Comparison of ENCODE assay signal across 10 cellular contexts in the genomic region with DNA sequence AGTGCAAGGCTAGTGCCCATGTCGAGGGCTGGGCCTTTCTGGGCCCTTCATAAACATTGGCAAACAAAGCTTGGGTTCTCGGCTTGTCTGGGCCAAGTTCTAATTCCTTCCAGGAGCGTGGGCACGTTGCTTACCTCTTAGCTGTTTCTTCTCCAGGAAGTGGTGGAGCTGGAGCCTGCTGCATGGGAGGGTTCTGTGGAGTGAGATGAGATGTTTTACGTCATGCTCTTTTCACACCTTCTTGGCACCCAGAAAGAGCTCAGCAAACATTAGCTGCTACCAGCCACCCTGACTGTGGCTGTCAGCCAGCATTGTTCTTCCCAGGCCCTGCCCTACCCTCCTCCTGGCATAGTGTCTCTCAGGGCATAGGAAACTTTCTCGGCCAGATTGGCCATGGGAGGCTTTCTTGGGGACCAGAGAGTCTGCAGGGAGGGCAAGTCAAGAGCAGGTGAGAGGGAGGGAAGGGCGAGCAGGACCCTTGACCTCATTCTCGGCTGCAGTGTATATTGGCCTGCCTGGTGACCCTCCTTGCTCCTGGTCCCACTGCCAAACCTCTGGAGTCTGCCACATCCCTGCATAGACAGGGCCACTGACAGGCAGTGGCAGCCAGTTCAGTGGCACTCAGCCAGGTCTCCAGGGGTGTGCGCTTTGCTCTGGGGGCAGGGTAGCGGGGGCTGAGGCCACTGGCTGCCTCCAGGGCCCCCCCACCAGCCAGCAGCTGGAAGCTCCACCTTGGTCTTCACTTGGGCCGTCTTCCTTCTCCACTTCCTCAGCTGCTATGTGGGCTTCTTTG.
DNase-seq lines count a peak whose midpoint lies in the region; ATAC-seq and TF ChIP-seq lines count a peak whose summit lies in the region.
"Had no signal": no experiment of that assay in that cellular context is flagged by ENCODE, and none has a peak within 500 bp of the region (broad histone marks: within the 10 kb centered on the region; RNA-seq: fewer than 3 reads in every experiment).

No MANE protein-coding gene starts in this region.

- WGBS in thyroid gland, 2 donors: 26 to 28% methylated on average over 9 to 11 of the region's 11 CpGs

- H3K9me3 ChIP-seq in thyroid gland (no peaks in the 10 kb centered on the region), A673 (ENCODE audit: low read depth, low read length, poor library complexity, severe bottlenecking) (no peaks in the 10 kb centered on the region)

- H3K4me3 ChIP-seq in thyroid gland (replicated peaks in 1 of 3) (no peak overlapping the region), A673 (ENCODE audit: low read depth, low read length, poor library complexity, severe bottlenecking) (no peak overlapping the region)

- no peak for TF ChIP-seq POLR2A in thyroid gland (IDR thresholded peaks at IDR 0.05)

- H3K4me1 ChIP-seq in thyroid gland: peaks cover 20 to 58% of the 10 kb centered on the region in 2 donors
- no peaks in the 10 kb centered on the region for H3K4me1 ChIP-seq in A673 (ENCODE audit: insufficient read depth, low read length, poor library complexity, severe bottlenecking)

- peaks cover 13 to 19% of the 10 kb centered on the region in 2 donors for H3K36me3 ChIP-seq in thyroid gland
- H3K36me3 ChIP-seq in A673 (ENCODE audit: insufficient read depth, low read length, poor library complexity, severe bottlenecking): peaks cover 14% of the 10 kb centered on the region

- BruUV-seq in A673 (replicated peaks; lab: Mats Ljungman, UMichigan): no TSS peak

- POLR2A ChIA-PET in A673 (lab: Charles Lee; ENCODE audit: low non-redundant PET): no interaction called here

- peak overlapping the region; percentile 33 for H3K27ac Mint-ChIP-seq in activated CD8-positive, alpha-beta memory T cell treated with anti-CD3 and anti-CD28 coated beads, Interleukin-2, amount 10 ng/mL, durations not matched to agents 7 days and 5 days
- H3K27ac Mint-ChIP-seq in activated naive CD8-positive, alpha-beta T cell treated with anti-CD3 and anti-CD28 coated beads for 36 hours: peak overlapping the region; percentile 45
- H3K27ac Mint-ChIP-seq: B cell; stimulated activated naive CD8-positive, alpha-beta T cell treated with anti-CD3 and anti-CD28 coated beads, Interleukin-15, Interleukin-2, amounts not matched to agents 100 ng/mL and 50 ng/mL, for 24 hours had no signal

- no peak overlapping the region for H3K4me3 Mint-ChIP-seq in activated CD8-positive, alpha-beta memory T cell treated with anti-CD3 and anti-CD28 coated beads, Interleukin-2, amount 10 ng/mL, durations not matched to agents 7 days and 5 days
- no peak overlapping the region for H3K4me3 Mint-ChIP-seq in activated naive CD8-positive, alpha-beta T cell treated with anti-CD3 and anti-CD28 coated beads for 36 hours
- H3K4me3 Mint-ChIP-seq: B cell; stimulated activated naive CD8-positive, alpha-beta T cell treated with anti-CD3 and anti-CD28 coated beads, Interleukin-15, Interleukin-2, amounts not matched to agents 100 ng/mL and 50 ng/mL, for 24 hours had no signal

- intact Hi-C loops in thyroid gland (cut with DNase I): no loop called here
- intact Hi-C loops in A673 (cut with micrococcal nuclease; ENCODE audit: unreplicated experiment): no loop called here

- no peaks in the 10 kb centered on the region for H3K9me3 Mint-ChIP-seq in activated CD8-positive, alpha-beta memory T cell treated with anti-CD3 and anti-CD28 coated beads, Interleukin-2, amount 10 ng/mL, durations not matched to agents 7 days and 5 days (ENCODE audit: low read depth)
- no peaks in the 10 kb centered on the region for H3K9me3 Mint-ChIP-seq in activated naive CD8-positive, alpha-beta T cell treated with anti-CD3 and anti-CD28 coated beads for 36 hours
- H3K9me3 Mint-ChIP-seq: stimulated activated naive CD8-positive, alpha-beta T cell treated with anti-CD3 and anti-CD28 coated beads, Interleukin-15, Interleukin-2, amounts not matched to agents 100 ng/mL and 50 ng/mL, for 24 hours had no signal

- no peaks in the 10 kb centered on the region for H3K36me3 Mint-ChIP-seq in activated CD8-positive, alpha-beta memory T cell treated with anti-CD3 and anti-CD28 coated beads, Interleukin-2, amount 10 ng/mL, durations not matched to agents 7 days and 5 days
- H3K36me3 Mint-ChIP-seq in activated naive CD8-positive, alpha-beta T cell treated with anti-CD3 and anti-CD28 coated beads for 36 hours: no peaks in the 10 kb centered on the region

- H3K27me3 Mint-ChIP-seq in activated CD8-positive, alpha-beta memory T cell treated with anti-CD3 and anti-CD28 coated beads, Interleukin-2, amount 10 ng/mL, durations not matched to agents 7 days and 5 days: no peaks in the 10 kb centered on the region
- H3K27me3 Mint-ChIP-seq in activated naive CD8-positive, alpha-beta T cell treated with anti-CD3 and anti-CD28 coated beads for 36 hours: no peaks in the 10 kb centered on the region
- H3K27me3 Mint-ChIP-seq: B cell; stimulated activated naive CD8-positive, alpha-beta T cell treated with anti-CD3 and anti-CD28 coated beads, Interleukin-15, Interleukin-2, amounts not matched to agents 100 ng/mL and 50 ng/mL, for 24 hours had no signal

- CTCF ChIA-PET in activated CD8-positive, alpha-beta memory T cell treated with anti-CD3 and anti-CD28 coated beads, Interleukin-2, amount 10 ng/mL, durations not matched to agents 7 days and 5 days (lab: Charles Lee): interaction anchor here (0.8 to 12.3 kb wide), 7 partner anchors 10 to 323 kb away, joined by 3 to 300 read pairs (median 4); partner anchors contain the start of gene BCR
- CTCF ChIA-PET in A673 (lab: Charles Lee): interaction anchor here (0.6 to 1.0 kb wide), 2 partner anchors 12 to 104 kb away, joined by 3 to 11 read pairs; no protein-coding TSS in a partner anchor

- TF ChIP-seq CTCF in thyroid gland (IDR thresholded peaks at IDR 0.05) (no peak), A673 (conservative IDR thresholded peaks at IDR 0.05; ENCODE audit: low read depth, low read length) (no peak)

- peak; percentile 50 for DNase-seq in activated CD8-positive, alpha-beta memory T cell treated with anti-CD3 and anti-CD28 coated beads, Interleukin-2, amount 10 ng/mL, durations not matched to agents 7 days and 5 days
- no peak for DNase-seq in activated CD8-positive, alpha-beta memory T cell treated with anti-CD3 and anti-CD28 coated beads, Interleukin-2, amount 50 U/mL, for 48 hours
- no peak for DNase-seq in activated naive CD8-positive, alpha-beta T cell treated with anti-CD3 and anti-CD28 coated beads for 36 hours
- DNase-seq in iPS-NIHi11 (ENCODE audit: low spot score) (peak; percentile 44), thyroid gland (peak; percentile 80 to 85), germinal center (ENCODE audit: low spot score) (no peak), NCI-H2227 (lab: John Stamatoyannopoulos, UW; ENCODE audit: unreplicated experiment) (no peak), A673 (ENCODE audit: low spot score) (no peak)

- ATAC-seq in activated CD8-positive, alpha-beta memory T cell treated with anti-CD3 and anti-CD28 coated beads, Interleukin-2, amount 10 ng/mL, durations not matched to agents 7 days and 5 days: peak; percentile 48

- H3K27me3 ChIP-seq in thyroid gland (no peaks in the 10 kb centered on the region), A673 (replicated peaks; ENCODE audit: insufficient read depth, low read depth, low read length, poor library complexity) (no peaks in the 10 kb centered on the region)

- H3K4me1 Mint-ChIP-seq in activated CD8-positive, alpha-beta memory T cell treated with anti-CD3 and anti-CD28 coated beads, Interleukin-2, amount 10 ng/mL, durations not matched to agents 7 days and 5 days: peaks cover 35% of the 10 kb centered on the region
- H3K4me1 Mint-ChIP-seq in activated naive CD8-positive, alpha-beta T cell treated with anti-CD3 and anti-CD28 coated beads for 36 hours: peaks cover 14% of the 10 kb centered on the region

- H3K27ac ChIP-seq in thyroid gland (peak overlapping the region; percentile 44 to 90 (median 65)), A673 (ENCODE audit: low read depth, low read length, poor library complexity, severe bottlenecking) (no peak overlapping the region)

Comparison
In these comparisons a context has a peak if more than half of its experiments do, and no peak if none do; other contexts are left out.
1. DNase-seq: peak in activated CD8-positive, alpha-beta memory T cell treated with anti-CD3 and anti-CD28 coated beads, Interleukin-2, amount 10 ng/mL, durations not matched to agents 7 days and 5 days (single experiment), iPS-NIHi11 (single experiment) and thyroid gland (2 of 2); none in activated CD8-positive, alpha-beta memory T cell treated with anti-CD3 and anti-CD28 coated beads, Interleukin-2, amount 50 U/mL, for 48 hours (single experiment), activated naive CD8-positive, alpha-beta T cell treated with anti-CD3 and anti-CD28 coated beads for 36 hours (single experiment), germinal center (single experiment), NCI-H2227 (single experiment) and A673 (single experiment).